Comparison of ENCODE assay signal across 15 cellular contexts in genomic region chr7:77320161-77320560, GRCh38.
"Had no signal": no experiment of that assay in that cellular context is flagged by ENCODE, and none has a peak within 500 bp of the region (broad histone marks: within the 10 kb centered on the region; RNA-seq: fewer than 3 reads in every experiment).

No MANE protein-coding gene starts in this region.

- H3K4me1 Mint-ChIP-seq: activated T-helper 17 cell treated with anti-CD3 and anti-CD28 coated beads, Interleukin-2, amount 50 U/mL, for 72 hours; T-cell had no signal

- H3K4me1 ChIP-seq: pancreas had no signal

- H3K9me3 ChIP-seq: pancreas, transverse colon had no signal

- DNase-seq: activated CD4-positive, alpha-beta T cell treated with anti-CD3 and anti-CD28 coated beads, Interleukin-2, amount 50 U/mL, for 1 hour; activated CD8-positive, alpha-beta memory T cell treated with anti-CD3 and anti-CD28 coated beads for 24 hours; activated naive CD4-positive, alpha-beta T cell treated with Interleukin-2 at 50 U/mL for 16 hours; anterior cingulate cortex; erythroblast; islet precursor cell; pancreas; stimulated activated naive B cell treated with anti-CD40 and anti-IgM and Interleukin-4, amounts not matched to agents 10 μg/mL and 1 μg/mL and 100 μg/mL, for 72 hours; T-cell; T1000; transverse colon had no signal

- H3K27me3 ChIP-seq: pancreas, transverse colon had no signal

- H3K4me3 ChIP-seq: lung, pancreas, transverse colon had no signal

- H3K9me3 Mint-ChIP-seq: activated T-helper 17 cell treated with anti-CD3 and anti-CD28 coated beads, Interleukin-2, amount 50 U/mL, for 72 hours; stimulated activated naive B cell treated with anti-CD40 and anti-IgM and Interleukin-4, amounts not matched to agents 10 μg/mL and 1 μg/mL and 100 μg/mL, for 72 hours had no signal

- H3K27me3 Mint-ChIP-seq: activated T-helper 17 cell treated with anti-CD3 and anti-CD28 coated beads, Interleukin-2, amount 50 U/mL, for 72 hours; stimulated activated naive B cell treated with anti-CD40 and anti-IgM and Interleukin-4, amounts not matched to agents 10 μg/mL and 1 μg/mL and 100 μg/mL, for 72 hours; T-cell had no signal

- H3K4me3 Mint-ChIP-seq: activated T-helper 17 cell treated with anti-CD3 and anti-CD28 coated beads, Interleukin-2, amount 50 U/mL, for 72 hours; mesothelial cell of epicardium; stimulated activated naive B cell treated with anti-CD40 and anti-IgM and Interleukin-4, amounts not matched to agents 10 μg/mL and 1 μg/mL and 100 μg/mL, for 72 hours; T-cell had no signal

- H3K27ac ChIP-seq: pancreas, transverse colon had no signal

- H3K36me3 ChIP-seq: transverse colon had no signal

- H3K27ac Mint-ChIP-seq: activated T-helper 17 cell treated with anti-CD3 and anti-CD28 coated beads, Interleukin-2, amount 50 U/mL, for 72 hours; mesothelial cell of epicardium; stimulated activated naive B cell treated with anti-CD40 and anti-IgM and Interleukin-4, amounts not matched to agents 10 μg/mL and 1 μg/mL and 100 μg/mL, for 72 hours had no signal

- ATAC-seq: activated CD4-positive, CD25-positive, alpha-beta regulatory T cell treated with anti-CD3 and anti-CD28 coated beads, Interleukin-2, amount 50 U/mL, for 24 hours; pancreas; stimulated activated naive B cell treated with anti-CD40 and anti-IgM and Interleukin-4, amounts not matched to agents 10 μg/mL and 1 μg/mL and 100 μg/mL, for 72 hours; T-cell had no signal
